1 cellular context compared by ENCODE assay signal in genomic region chr15:74792227-74793016, GRCh38.
TF ChIP-seq lines count a peak whose summit lies in the region.

No MANE protein-coding gene starts in this region.

TF ChIP-seq in HepG2, 621 proteins besides CTCF, POLR2A, EP300 and RAD21:
- TF ChIP-seq ZNF768 (CRISPR knock-in tag; IDR thresholded peaks at IDR 0.05) (peak; percentile 83), USF2 (IDR thresholded peaks at IDR 0.05; ENCODE audit: low read depth, low read length) (no peak), USF2 (CRISPR knock-in tag; IDR thresholded peaks at IDR 0.05; ENCODE audit: borderline replicate concordance) (no peak)
TF ChIP-seq in HepG2: peak in this region for 1.
